In genomic region chr1:221675880-221676800, GRCh38 we compare ENCODE assay signal across 18 cellular contexts.
DNase-seq lines count a peak whose midpoint lies in the region; ATAC-seq, FAIRE-seq and TF ChIP-seq lines count a peak whose summit lies in the region.
"Had no signal": no experiment of that assay in that cellular context is flagged by ENCODE, and none has a peak within 500 bp of the region (broad histone marks: within the 10 kb centered on the region; RNA-seq: fewer than 3 reads in every experiment).

No MANE protein-coding gene starts in this region.

- H2AFZ ChIP-seq in PC-9 (no peak overlapping the region), keratinocyte (ENCODE audit: control insufficient read depth, low read length) (no peak overlapping the region)

- no TSS peak for BruUV-seq in PC-9 (replicated peaks; lab: Mats Ljungman, UMichigan)

- DNase-seq in PC-9 (peak; percentile 14 to 74), keratinocyte (ENCODE audit: low read depth, low spot score) (no peak), right lobe of liver (peak in 1 of 3 donors; percentile 30), NCI-H82 treated with DMSO at 0.1 percent for 48 hours (lab: John Stamatoyannopoulos, UW; ENCODE audit: unreplicated experiment) (no peak), sciatic nerve (ENCODE audit: low spot score) (no peak)
- DNase-seq: CD4-positive, CD25-positive, alpha-beta regulatory T cell; CD8-positive, alpha-beta memory T cell; COR-L47; GOT3; KBM-7 had no signal

- no peaks in the 10 kb centered on the region for H3K36me3 ChIP-seq in PC-9 (ENCODE audit: low read depth)
- no peaks in the 10 kb centered on the region for H3K36me3 ChIP-seq in keratinocyte (ENCODE audit: control insufficient read depth in 2 of 2, extremely low read depth in 1 of 2, insufficient read depth in 2 of 2, low read length in 2 of 2)
- no peaks in the 10 kb centered on the region for H3K36me3 ChIP-seq in right lobe of liver
- H3K36me3 ChIP-seq: BLaER1 treated with 17β-estradiol and CSF1 and Interleukin-3, amounts not matched to agents 10 nM and 100 nM; HAP-1 had no signal

- intact Hi-C loops in PC-9 (cut with micrococcal nuclease; ENCODE audit: unreplicated experiment) (no loop called here), right lobe of liver (cut with DNase I) (no loop called here), sciatic nerve (cut with DNase I) (no loop called here)

- H3K27ac ChIP-seq in PC-9 (no peak overlapping the region), keratinocyte (ENCODE audit: control insufficient read depth, insufficient read depth, low read length) (no peak overlapping the region), right lobe of liver (no peak overlapping the region)
- H3K27ac ChIP-seq: BLaER1 treated with 17β-estradiol and CSF1 and Interleukin-3, amounts not matched to agents 10 nM and 100 nM; HL-60 had no signal

- no peaks in the 10 kb centered on the region for H3K79me2 ChIP-seq in PC-9 (ENCODE audit: low read depth)
- no peaks in the 10 kb centered on the region for H3K79me2 ChIP-seq in keratinocyte (ENCODE audit: control insufficient read depth, insufficient read depth, low read length)

- H4K20me1 ChIP-seq in PC-9 (ENCODE audit: insufficient read depth) (no peaks in the 10 kb centered on the region), keratinocyte (ENCODE audit: control insufficient read depth, extremely low read depth, insufficient read depth, low read length) (no peaks in the 10 kb centered on the region)
- H4K20me1 ChIP-seq: BLaER1 treated with 17β-estradiol and CSF1 and Interleukin-3, amounts not matched to agents 10 nM and 100 nM had no signal

- H3K4me1 ChIP-seq in PC-9 (replicated peaks; ENCODE audit: insufficient read depth): 0 out of 2 replicates have a peak, but pooled peaks cover 10% of the 10 kb centered on the region
- no peaks in the 10 kb centered on the region for H3K4me1 ChIP-seq in keratinocyte (ENCODE audit: control insufficient read depth, extremely low read depth, insufficient read depth, low read length)
- no peaks in the 10 kb centered on the region for H3K4me1 ChIP-seq in right lobe of liver
- H3K4me1 ChIP-seq: HAP-1 had no signal

- no peaks in the 10 kb centered on the region for H3K9me1 ChIP-seq in keratinocyte (ENCODE audit: control insufficient read depth, extremely low read depth, insufficient read depth, low read length)

- H3K4me2 ChIP-seq in PC-9 (no peak overlapping the region), keratinocyte (ENCODE audit: control insufficient read depth, extremely low read depth, insufficient read depth, low read depth, low read length) (no peak overlapping the region)
- H3K4me2 ChIP-seq: BLaER1 treated with 17β-estradiol and CSF1 and Interleukin-3, amounts not matched to agents 10 nM and 100 nM had no signal

- 39% methylated on average over 4 of the region's 5 CpGs for WGBS in right lobe of liver (ENCODE audit: insufficient coverage, low coverage, low lambda C conversion rate, missing lambda C conversion rate)

- FAIRE-seq in keratinocyte (lab: Jason Lieb, UNC): peak; percentile 51
- FAIRE-seq: D721Med, G401.6, GM12892 had no signal

- TF ChIP-seq CTCF in PC-9 (conservative IDR thresholded peaks at IDR 0.05) (no peak), keratinocyte (optimal IDR thresholded peaks at IDR 0.05 in 1 of 3, IDR thresholded peaks at IDR 0.05 in 1 of 3, conservative IDR thresholded peaks at IDR 0.05 in 1 of 3; ENCODE audit: extremely low read depth in 1 of 3, insufficient read depth in 2 of 3, low read length in 3 of 3) (no peak), right lobe of liver (IDR thresholded peaks at IDR 0.05) (no peak)

- no peaks in the 10 kb centered on the region for H3K9me3 ChIP-seq in PC-9 (ENCODE audit: insufficient read depth, low read depth)
- no peaks in the 10 kb centered on the region for H3K9me3 ChIP-seq in keratinocyte (ENCODE audit: control insufficient read depth, low read depth, low read length)
- H3K9me3 ChIP-seq in right lobe of liver: peaks cover 0 to 3% (median 0%) of the 10 kb centered on the region in 4 donors
- H3K9me3 ChIP-seq: HAP-1 had no signal

- ATAC-seq in right lobe of liver (peak; percentile 18 to 94 (median 65)), GM19395 (IDR thresholded peaks at IDR 0.05; ENCODE audit: unreplicated experiment) (no peak), HG03442 (IDR thresholded peaks at IDR 0.05; ENCODE audit: unreplicated experiment) (no peak), sciatic nerve (no peak)

- dilution Hi-C loops in keratinocyte (cut with MboI; ENCODE audit: extremely low pct_ligation_motif_present, low sequenced_read_pairs): no loop called here

- H3K27me3 ChIP-seq in PC-9 (ENCODE audit: insufficient read depth, low read depth): no peaks in the 10 kb centered on the region
- no peaks in the 10 kb centered on the region for H3K27me3 ChIP-seq in keratinocyte (ENCODE audit: control insufficient read depth, extremely low read depth, insufficient read depth, low read length)
- no peaks in the 10 kb centered on the region for H3K27me3 ChIP-seq in right lobe of liver
- H3K27me3 ChIP-seq: BLaER1 treated with 17β-estradiol and CSF1 and Interleukin-3, amounts not matched to agents 10 nM and 100 nM had no signal

- H3K9ac ChIP-seq in keratinocyte (ENCODE audit: control insufficient read depth, extremely low read depth, insufficient read depth, low read length): no peak overlapping the region
- H3K9ac ChIP-seq: BLaER1 treated with 17β-estradiol and CSF1 and Interleukin-3, amounts not matched to agents 10 nM and 100 nM had no signal

- H3K4me3 ChIP-seq in PC-9 (no peak overlapping the region), keratinocyte (ENCODE audit: control insufficient read depth in 2 of 3, extremely low read depth in 1 of 3, insufficient read depth in 2 of 3, low read depth in 1 of 3, low read length in 3 of 3) (no peak overlapping the region), right lobe of liver (no peak overlapping the region)
- H3K4me3 ChIP-seq: BLaER1 treated with 17β-estradiol and CSF1 and Interleukin-3, amounts not matched to agents 10 nM and 100 nM; HAP-1 had no signal

- TF ChIP-seq POLR2A in right lobe of liver (IDR thresholded peaks at IDR 0.05): no peak

- POLR2A ChIA-PET in PC-9 (lab: Charles Lee; ENCODE audit: unreplicated experiment): interaction anchor here (0.7 kb wide), 2 partner anchors 35 to 216 kb away, joined by 3 to 4 read pairs; no protein-coding TSS in a partner anchor

- CTCF ChIA-PET in PC-9 (lab: Charles Lee): no interaction called here

- H3K9me2 ChIP-seq in PC-9 (ENCODE audit: insufficient read depth): no peaks in the 10 kb centered on the region

- peaks cover 4% of the 10 kb centered on the region; the same call in 1 of the 2 replicates for H3F3A ChIP-seq in PC-9 (ENCODE audit: insufficient read depth, low read depth)

Comparison
In these comparisons a context has a peak if more than half of its experiments do, and no peak if none do; other contexts are left out.
1. DNase-seq: peak in PC-9 (2 of 2); none in keratinocyte (single experiment), NCI-H82 treated with DMSO at 0.1 percent for 48 hours (single experiment) and sciatic nerve (single experiment).
2. ATAC-seq: peak in right lobe of liver (4 of 4); none in GM19395 (single experiment), HG03442 (single experiment) and sciatic nerve (single experiment).